ENCODE assay signal across 1 cellular context in genomic region chr1:22636369-22636768, GRCh38.
TF ChIP-seq lines count a peak whose summit lies in the region.

A gene with protein sequence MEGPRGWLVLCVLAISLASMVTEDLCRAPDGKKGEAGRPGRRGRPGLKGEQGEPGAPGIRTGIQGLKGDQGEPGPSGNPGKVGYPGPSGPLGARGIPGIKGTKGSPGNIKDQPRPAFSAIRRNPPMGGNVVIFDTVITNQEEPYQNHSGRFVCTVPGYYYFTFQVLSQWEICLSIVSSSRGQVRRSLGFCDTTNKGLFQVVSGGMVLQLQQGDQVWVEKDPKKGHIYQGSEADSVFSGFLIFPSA (plus strand): TSS chr1:22636628. CDS start chr1:22637617, 989 bp downstream.

TF ChIP-seq in IMR-90, 13 proteins besides CTCF, POLR2A, EP300 and RAD21 (continued from another document):
- TF ChIP-seq, protein P1, sequence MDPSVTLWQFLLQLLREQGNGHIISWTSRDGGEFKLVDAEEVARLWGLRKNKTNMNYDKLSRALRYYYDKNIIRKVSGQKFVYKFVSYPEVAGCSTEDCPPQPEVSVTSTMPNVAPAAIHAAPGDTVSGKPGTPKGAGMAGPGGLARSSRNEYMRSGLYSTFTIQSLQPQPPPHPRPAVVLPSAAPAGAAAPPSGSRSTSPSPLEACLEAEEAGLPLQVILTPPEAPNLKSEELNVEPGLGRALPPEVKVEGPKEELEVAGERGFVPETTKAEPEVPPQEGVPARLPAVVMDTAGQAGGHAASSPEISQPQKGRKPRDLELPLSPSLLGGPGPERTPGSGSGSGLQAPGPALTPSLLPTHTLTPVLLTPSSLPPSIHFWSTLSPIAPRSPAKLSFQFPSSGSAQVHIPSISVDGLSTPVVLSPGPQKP (IDR thresholded peaks at IDR 0.05; ENCODE audit: borderline replicate concordance, low read depth, low read length) = no peak
- TF ChIP-seq MXI1 (IDR thresholded peaks at IDR 0.05; ENCODE audit: borderline replicate concordance, low read depth, low read length) (no peak), SMC3 (IDR thresholded peaks at IDR 0.05; ENCODE audit: low read depth, low read length) (no peak), RFX5 (IDR thresholded peaks at IDR 0.05; ENCODE audit: low read depth, low read length) (no peak), CHD1 (IDR thresholded peaks at IDR 0.05; ENCODE audit: low read depth, low read length) (no peak), RCOR1 (IDR thresholded peaks at IDR 0.05; ENCODE audit: insufficient replicate concordance, low read length) (no peak), MAZ (IDR thresholded peaks at IDR 0.05; ENCODE audit: borderline replicate concordance, low read depth, low read length) (no peak)
TF ChIP-seq in IMR-90: peak in this region for 0.
